In genomic region chr11:62125316-62125715, GRCh38 we compare ENCODE assay signal across 8 cellular contexts. TPM values are rescaled to one million over a fixed set of nuclear protein-coding genes. Genes with fewer than 3 reads are reported as not detected.
DNase-seq lines count a peak whose midpoint lies in the region; ATAC-seq and TF ChIP-seq lines count a peak whose summit lies in the region.

No MANE protein-coding gene starts in this region.

- no peaks in the 10 kb centered on the region for H3K36me3 ChIP-seq in ovary

- ATAC-seq in stimulated activated naive CD8-positive, alpha-beta T cell treated with anti-CD3 and anti-CD28 coated beads, Interleukin-15, Interleukin-2, amounts not matched to agents 100 U/mL and 50 U/mL, for 24 hours: no peak
- ATAC-seq in GM18873 (IDR thresholded peaks at IDR 0.05; ENCODE audit: low FRiP score, unreplicated experiment) (no peak), GM19395 (IDR thresholded peaks at IDR 0.05; ENCODE audit: unreplicated experiment) (no peak)

- no peak for TF ChIP-seq EP300 in ovary (IDR thresholded peaks at IDR 0.05)

- TF ChIP-seq CTCF in fibroblast of the aortic adventitia (IDR thresholded peaks at IDR 0.05; ENCODE audit: insufficient read depth, low read length) (no peak), ovary (IDR thresholded peaks at IDR 0.05) (no peak)

- no peak overlapping the region for H3K27ac Mint-ChIP-seq in stimulated activated naive CD8-positive, alpha-beta T cell treated with anti-CD3 and anti-CD28 coated beads, Interleukin-15, Interleukin-2, amounts not matched to agents 100 ng/mL and 50 ng/mL, for 24 hours
- peak overlapping the region; percentile 91 for H3K27ac Mint-ChIP-seq in T-helper 2 cell treated with Interferon-gamma antibody and Interleukin-4, amounts not matched to agents 5 μg/mL and 100 μg/mL, for 36 hours

- no peaks in the 10 kb centered on the region for H3K27me3 Mint-ChIP-seq in stimulated activated naive CD8-positive, alpha-beta T cell treated with anti-CD3 and anti-CD28 coated beads, Interleukin-15, Interleukin-2, amounts not matched to agents 100 ng/mL and 50 ng/mL, for 24 hours
- peaks cover 3% of the 10 kb centered on the region for H3K27me3 Mint-ChIP-seq in T-helper 2 cell treated with Interferon-gamma antibody and Interleukin-4, amounts not matched to agents 5 μg/mL and 100 μg/mL, for 36 hours (ENCODE audit: low read depth)

- H3K4me1 ChIP-seq in ovary (ENCODE audit: insufficient read depth): peaks cover 6% of the 10 kb centered on the region

- H3K4me3 Mint-ChIP-seq in stimulated activated naive CD8-positive, alpha-beta T cell treated with anti-CD3 and anti-CD28 coated beads, Interleukin-15, Interleukin-2, amounts not matched to agents 100 ng/mL and 50 ng/mL, for 24 hours: peak overlapping the region; percentile 87
- peak overlapping the region; percentile 88 for H3K4me3 Mint-ChIP-seq in T-helper 2 cell treated with Interferon-gamma antibody and Interleukin-4, amounts not matched to agents 5 μg/mL and 100 μg/mL, for 36 hours

- no peak overlapping the region for H3K27ac ChIP-seq in ovary

- H3K27me3 ChIP-seq in ovary: no peaks in the 10 kb centered on the region

- H3K36me3 Mint-ChIP-seq in stimulated activated naive CD8-positive, alpha-beta T cell treated with anti-CD3 and anti-CD28 coated beads, Interleukin-15, Interleukin-2, amounts not matched to agents 100 ng/mL and 50 ng/mL, for 24 hours (ENCODE audit: low read depth): peaks cover 32% of the 10 kb centered on the region
- H3K36me3 Mint-ChIP-seq in T-helper 2 cell treated with Interferon-gamma antibody and Interleukin-4, amounts not matched to agents 5 μg/mL and 100 μg/mL, for 36 hours (ENCODE audit: low read depth): peaks cover 32% of the 10 kb centered on the region

- no peak for DNase-seq in stimulated activated naive CD8-positive, alpha-beta T cell treated with anti-CD3 and anti-CD28 coated beads, Interleukin-15, Interleukin-2, amounts not matched to agents 100 U/mL and 50 U/mL, for 24 hours
- DNase-seq in T-helper 2 cell treated with Interferon-gamma antibody and Interleukin-4, amounts not matched to agents 5 μg/mL and 100 μg/mL, for 36 hours (ENCODE audit: low spot score): no peak
- DNase-seq in fibroblast of the aortic adventitia (ENCODE audit: low read depth): no peak
- DNase-seq in HCEC 1CT: no peak
- no peak for DNase-seq in ovary

- H3K4me3 ChIP-seq in fibroblast of the aortic adventitia (ENCODE audit: low read depth, low read length) (peak overlapping the region; percentile 99), ovary (no peak overlapping the region)

- no peaks in the 10 kb centered on the region for H3K9me3 ChIP-seq in ovary

- H3K9me3 Mint-ChIP-seq in stimulated activated naive CD8-positive, alpha-beta T cell treated with anti-CD3 and anti-CD28 coated beads, Interleukin-15, Interleukin-2, amounts not matched to agents 100 ng/mL and 50 ng/mL, for 24 hours: no peaks in the 10 kb centered on the region
- H3K9me3 Mint-ChIP-seq in T-helper 2 cell treated with Interferon-gamma antibody and Interleukin-4, amounts not matched to agents 5 μg/mL and 100 μg/mL, for 36 hours: no peaks in the 10 kb centered on the region

- 46% methylated on average over 4 of the region's 4 CpGs for WGBS in ovary, 3 donors

- no peak for TF ChIP-seq POLR2A in ovary (IDR thresholded peaks at IDR 0.05)

- H3K4me1 Mint-ChIP-seq in stimulated activated naive CD8-positive, alpha-beta T cell treated with anti-CD3 and anti-CD28 coated beads, Interleukin-15, Interleukin-2, amounts not matched to agents 100 ng/mL and 50 ng/mL, for 24 hours (ENCODE audit: low read depth): peaks cover 27% of the 10 kb centered on the region
- peaks cover 29% of the 10 kb centered on the region for H3K4me1 Mint-ChIP-seq in T-helper 2 cell treated with Interferon-gamma antibody and Interleukin-4, amounts not matched to agents 5 μg/mL and 100 μg/mL, for 36 hours (ENCODE audit: low read depth)

- intact Hi-C loops in ovary (cut with DNase I): no loop called here

RNA-seq across cellular contexts. Expression of gene INCENP, which starts 1.5 kb away (rescaled TPM):
- total RNA-seq in fibroblast of the aortic adventitia (ENCODE audit: low replicate concordance) (3.2 and 47.5 TPM in 2 replicates), ovary (10 to 100 TPM in 6 of 7 donors, 1 to 10 TPM in 1; 7.6 to 20.0 (median 16.5) TPM)
- 10 to 100 TPM in 1 of 2 donors, 1 to 10 TPM in 1; 6.6 to 11.7 TPM for polyA plus RNA-seq in ovary
